ENCODE assay signal across 22 cellular contexts in genomic region chr1:28986296-28986910, GRCh38.
A peak's percentile ranks its signal among the peaks of the same experiment; 100 is the strongest.
DNase-seq lines count a peak whose midpoint lies in the region; ATAC-seq, FAIRE-seq and TF ChIP-seq lines count a peak whose summit lies in the region.
"Had no signal": no experiment of that assay in that cellular context is flagged by ENCODE, and none has a peak within 500 bp of the region (broad histone marks: within the 10 kb centered on the region; RNA-seq: fewer than 3 reads in every experiment).

No MANE protein-coding gene starts in this region.

- H3K27ac ChIP-seq in OCI-LY7 (ENCODE audit: low read depth, low read length, poor library complexity, severe bottlenecking) (peak overlapping the region; percentile 49), endothelial cell of umbilical vein (ENCODE audit: insufficient read depth, low read depth, low read length) (no peak overlapping the region)
- H3K27ac ChIP-seq: stomach had no signal

- H3K79me2 ChIP-seq in OCI-LY7 (ENCODE audit: insufficient read depth, low read depth, low read length): peaks cover 18% of the 10 kb centered on the region
- no peaks in the 10 kb centered on the region for H3K79me2 ChIP-seq in endothelial cell of umbilical vein (ENCODE audit: control insufficient read depth, insufficient read depth, low read length)

- H3K27ac Mint-ChIP-seq in activated naive CD4-positive, alpha-beta T cell treated with anti-CD3 and anti-CD28 coated beads, Interleukin-2, amount 50 U/mL, for 24 hours: peak overlapping the region; percentile 51
- H3K27ac Mint-ChIP-seq in activated naive CD4-positive, alpha-beta T cell treated with anti-CD3 and anti-CD28 coated beads, Interleukin-2, amount 50 U/mL, for 72 hours: peak overlapping the region in 1 of 2 donors; percentile 66
- H3K27ac Mint-ChIP-seq in stimulated activated naive B cell treated with anti-CD40 and anti-IgM and Interleukin-4, amounts not matched to agents 10 μg/mL and 1 μg/mL and 100 μg/mL, for 72 hours: peak overlapping the region; percentile 88
- H3K27ac Mint-ChIP-seq in glutamatergic neuron (ENCODE audit: unreplicated experiment): no peak overlapping the region
- H3K27ac Mint-ChIP-seq: brain, H9 had no signal

- no peaks in the 10 kb centered on the region for H3K9me2 ChIP-seq in OCI-LY7 (ENCODE audit: insufficient read depth, low read length)

- intact Hi-C loops in OCI-LY7 (cut with micrococcal nuclease; ENCODE audit: unreplicated experiment) (no loop called here), endothelial cell of umbilical vein (cut with micrococcal nuclease) (loop anchor here (10.0 kb wide), 1 partner anchor 62 kb away; no protein-coding TSS in a partner anchor)

- TF ChIP-seq CTCF in OCI-LY7 (conservative IDR thresholded peaks at IDR 0.05; ENCODE audit: low read length): no peak
- no peak for TF ChIP-seq CTCF in endothelial cell of umbilical vein (IDR thresholded peaks at IDR 0.05; ENCODE audit: extremely low read depth in 1 of 2, insufficient read depth in 1 of 2, low read depth in 1 of 2, low read length in 2 of 2)
- TF ChIP-seq CTCF in glutamatergic neuron (IDR thresholded peaks at IDR 0.05; ENCODE audit: partially characterized antibody, unreplicated experiment): no peak

- CTCF ChIA-PET in OCI-LY7 (lab: Charles Lee; ENCODE audit: unreplicated experiment): no interaction called here
- CTCF ChIA-PET in endothelial cell of umbilical vein (lab: Charles Lee): interaction anchor here (0.7 to 1.9 kb wide), 5 partner anchors 9 to 201 kb away, joined by 3 to 5 read pairs (median 3); no protein-coding TSS in a partner anchor

- ATAC-seq in activated naive CD4-positive, alpha-beta T cell treated with anti-CD3 and anti-CD28 coated beads, Interleukin-2, amount 50 U/mL, for 72 hours: no peak
- peak; percentile 77 to 85 for ATAC-seq in stimulated activated naive B cell treated with anti-CD40 and anti-IgM and Interleukin-4, amounts not matched to agents 10 μg/mL and 1 μg/mL and 100 μg/mL, for 72 hours (replicated peaks)
- no peak for ATAC-seq in activated CD4-positive, CD25-positive, alpha-beta regulatory T cell treated with anti-CD3 and anti-CD28 coated beads, Interleukin-2, amount 50 U/mL, for 24 hours

- no peaks in the 10 kb centered on the region for H3K27me3 ChIP-seq in endothelial cell of umbilical vein (ENCODE audit: control insufficient read depth in 2 of 2, insufficient read depth in 2 of 2, low read length in 2 of 2)
- H3K27me3 ChIP-seq: stomach had no signal

- no peaks in the 10 kb centered on the region for H3K27me3 Mint-ChIP-seq in activated naive CD4-positive, alpha-beta T cell treated with anti-CD3 and anti-CD28 coated beads, Interleukin-2, amount 50 U/mL, for 24 hours
- no peaks in the 10 kb centered on the region for H3K27me3 Mint-ChIP-seq in stimulated activated naive B cell treated with anti-CD40 and anti-IgM and Interleukin-4, amounts not matched to agents 10 μg/mL and 1 μg/mL and 100 μg/mL, for 72 hours
- no peaks in the 10 kb centered on the region for H3K27me3 Mint-ChIP-seq in glutamatergic neuron (ENCODE audit: unreplicated experiment)
- H3K27me3 Mint-ChIP-seq: brain had no signal

- H3K9me3 ChIP-seq in OCI-LY7 (ENCODE audit: low read length) (peaks cover 15% of the 10 kb centered on the region; the same call in 1 of the 2 replicates), endothelial cell of umbilical vein (replicated peaks; ENCODE audit: control insufficient read depth, insufficient read depth, low read length) (no peaks in the 10 kb centered on the region)
- H3K9me3 ChIP-seq: stomach had no signal

- H3K4me3 ChIP-seq in OCI-LY7 (ENCODE audit: low read depth, low read length, poor library complexity, severe bottlenecking) (peak overlapping the region; percentile 16), endothelial cell of umbilical vein (replicated peaks in 1 of 3; ENCODE audit: insufficient read depth in 1 of 3, low read depth in 1 of 3, low read length in 3 of 3) (peak overlapping the region in 2 of 3 experiments; percentile 16 to 28)
- H3K4me3 ChIP-seq: stomach had no signal

- H3K4me2 ChIP-seq in OCI-LY7 (ENCODE audit: low read length): peak overlapping the region; percentile 49
- H3K4me2 ChIP-seq in endothelial cell of umbilical vein (ENCODE audit: insufficient read depth, low read length): peak overlapping the region; percentile 47

- POLR2A ChIA-PET in OCI-LY7 (lab: Charles Lee): interaction anchor here (0.5 to 1.5 kb wide), 5 partner anchors 58 to 685 kb away, joined by 3 to 4 read pairs (median 4); no protein-coding TSS in a partner anchor
- POLR2A ChIA-PET in endothelial cell of umbilical vein (lab: Charles Lee): no interaction called here

- H3K36me3 Mint-ChIP-seq in activated naive CD4-positive, alpha-beta T cell treated with anti-CD3 and anti-CD28 coated beads, Interleukin-2, amount 50 U/mL, for 24 hours: peaks cover 10% of the 10 kb centered on the region
- H3K36me3 Mint-ChIP-seq in activated naive CD4-positive, alpha-beta T cell treated with anti-CD3 and anti-CD28 coated beads, Interleukin-2, amount 50 U/mL, for 72 hours: peaks cover 0 to 14% of the 10 kb centered on the region in 2 donors
- H3K36me3 Mint-ChIP-seq in stimulated activated naive B cell treated with anti-CD40 and anti-IgM and Interleukin-4, amounts not matched to agents 10 μg/mL and 1 μg/mL and 100 μg/mL, for 72 hours: peaks cover 20 to 24% of the 10 kb centered on the region in 2 donors
- no peaks in the 10 kb centered on the region for H3K36me3 Mint-ChIP-seq in glutamatergic neuron (ENCODE audit: unreplicated experiment)

- H4K20me1 ChIP-seq in OCI-LY7 (ENCODE audit: insufficient read depth, low read length) (no peaks in the 10 kb centered on the region), endothelial cell of umbilical vein (replicated peaks; ENCODE audit: control insufficient read depth, extremely low read depth, insufficient read depth, low read length) (no peaks in the 10 kb centered on the region)

- H3K9ac ChIP-seq in endothelial cell of umbilical vein (replicated peaks; ENCODE audit: extremely low read depth, insufficient read depth, low read length): no peak overlapping the region

- no TSS peak for BruUV-seq in OCI-LY7 (replicated peaks; lab: Mats Ljungman, UMichigan)
- no TSS peak for BruUV-seq in endothelial cell of umbilical vein (replicated peaks; lab: Mats Ljungman, UMichigan)

- H3K36me3 ChIP-seq in OCI-LY7 (ENCODE audit: insufficient read depth, low read length) (peaks cover 43% of the 10 kb centered on the region), endothelial cell of umbilical vein (ENCODE audit: control insufficient read depth in 2 of 2, extremely low read depth in 1 of 2, insufficient read depth in 2 of 2, low read length in 2 of 2) (no peaks in the 10 kb centered on the region)

- no peak for TF ChIP-seq POLR2A in endothelial cell of umbilical vein (IDR thresholded peaks at IDR 0.05; ENCODE audit: low read depth, low read length)

- FAIRE-seq in endothelial cell of umbilical vein (lab: Jason Lieb, UNC): peak; percentile 81
- FAIRE-seq: A204.1, small intestine had no signal

- H3K4me1 Mint-ChIP-seq in activated naive CD4-positive, alpha-beta T cell treated with anti-CD3 and anti-CD28 coated beads, Interleukin-2, amount 50 U/mL, for 24 hours: peaks cover 57% of the 10 kb centered on the region
- peaks cover 17 to 28% of the 10 kb centered on the region in 2 donors for H3K4me1 Mint-ChIP-seq in stimulated activated naive B cell treated with anti-CD40 and anti-IgM and Interleukin-4, amounts not matched to agents 10 μg/mL and 1 μg/mL and 100 μg/mL, for 72 hours
- peaks cover 21% of the 10 kb centered on the region for H3K4me1 Mint-ChIP-seq in glutamatergic neuron (ENCODE audit: low read depth, unreplicated experiment)

- H3K9me3 Mint-ChIP-seq in activated naive CD4-positive, alpha-beta T cell treated with anti-CD3 and anti-CD28 coated beads, Interleukin-2, amount 50 U/mL, for 24 hours: no peaks in the 10 kb centered on the region
- H3K9me3 Mint-ChIP-seq in activated naive CD4-positive, alpha-beta T cell treated with anti-CD3 and anti-CD28 coated beads, Interleukin-2, amount 50 U/mL, for 72 hours: peaks cover 0 to 4% of the 10 kb centered on the region in 2 donors
- H3K9me3 Mint-ChIP-seq in stimulated activated naive B cell treated with anti-CD40 and anti-IgM and Interleukin-4, amounts not matched to agents 10 μg/mL and 1 μg/mL and 100 μg/mL, for 72 hours: peaks cover 0 to 2% of the 10 kb centered on the region in 2 donors
- no peaks in the 10 kb centered on the region for H3K9me3 Mint-ChIP-seq in glutamatergic neuron (ENCODE audit: unreplicated experiment)
- H3K9me3 Mint-ChIP-seq: H9 had no signal

- DNase-seq in activated naive CD4-positive, alpha-beta T cell treated with anti-CD3 and anti-CD28 coated beads, Interleukin-2, amount 50 U/mL, for 72 hours (ENCODE audit: low spot score in 2 of 2): no peak
- peak; percentile 51 for DNase-seq in OCI-LY7 (ENCODE audit: low spot score)
- peak; percentile 78 for DNase-seq in endothelial cell of umbilical vein (ENCODE audit: low read depth, low spot score)
- DNase-seq in stimulated activated naive B cell treated with anti-CD40 and anti-IgM and Interleukin-4, amounts not matched to agents 10 μg/mL and 1 μg/mL and 100 μg/mL, for 72 hours: no peak
- no peak for DNase-seq in NCI-H187 treated with DMSO at 0.1 percent for 48 hours (lab: John Stamatoyannopoulos, UW)
- DNase-seq in glutamatergic neuron: no peak
- DNase-seq: activated CD4-positive, alpha-beta T cell treated with anti-CD3 and anti-CD28 coated beads, Interleukin-2, amount 50 U/mL, for 1 hour; activated effector memory CD4-positive, alpha-beta T cell treated with Interleukin-2 at 50 U/mL for 16 hours; effector CD8-positive, alpha-beta T cell; foreskin fibroblast; GDM1; H9; NCI-H146; NCI-H510A treated with DMSO at 0.1 percent for 48 hours; occipital lobe; small intestine; stomach; T1000 had no signal

- H3K4me1 ChIP-seq in OCI-LY7 (ENCODE audit: insufficient read depth, low read length, poor library complexity, severe bottlenecking) (peaks cover 17% of the 10 kb centered on the region), endothelial cell of umbilical vein (ENCODE audit: control insufficient read depth, extremely low read depth, insufficient read depth, low read length) (peaks cover 2% of the 10 kb centered on the region)

- no peak overlapping the region for H3K4me3 Mint-ChIP-seq in activated naive CD4-positive, alpha-beta T cell treated with anti-CD3 and anti-CD28 coated beads, Interleukin-2, amount 50 U/mL, for 24 hours
- H3K4me3 Mint-ChIP-seq in stimulated activated naive B cell treated with anti-CD40 and anti-IgM and Interleukin-4, amounts not matched to agents 10 μg/mL and 1 μg/mL and 100 μg/mL, for 72 hours: peak overlapping the region; percentile 21 to 59
- H3K4me3 Mint-ChIP-seq in glutamatergic neuron (ENCODE audit: unreplicated experiment): no peak overlapping the region
- H3K4me3 Mint-ChIP-seq: brain, H9 had no signal

- H2AFZ ChIP-seq in OCI-LY7 (ENCODE audit: low read length) (no peak overlapping the region), endothelial cell of umbilical vein (ENCODE audit: low read depth, low read length) (peak overlapping the region; percentile 57)

- dilution Hi-C loops in endothelial cell of umbilical vein (cut with MboI; ENCODE audit: extremely low pct_ligation_motif_present, low sequenced_read_pairs): no loop called here

- H3K9me1 ChIP-seq in endothelial cell of umbilical vein (replicated peaks; ENCODE audit: control insufficient read depth, extremely low read depth, insufficient read depth, low read length): no peaks in the 10 kb centered on the region

TF ChIP-seq in endothelial cell of umbilical vein, 7 proteins besides CTCF, POLR2A, EP300 and RAD21 (continues in another document):
- no peak for TF ChIP-seq JUN (IDR thresholded peaks at IDR 0.05; ENCODE audit: borderline replicate concordance, insufficient read depth, insufficient read length, low read depth)

Comparison
In these comparisons a context has a peak if more than half of its experiments do, and no peak if none do; other contexts are left out.
1. H3K4me3 Mint-ChIP-seq: peak in stimulated activated naive B cell treated with anti-CD40 and anti-IgM and Interleukin-4, amounts not matched to agents 10 μg/mL and 1 μg/mL and 100 μg/mL, for 72 hours (2 of 2); none in activated naive CD4-positive, alpha-beta T cell treated with anti-CD3 and anti-CD28 coated beads, Interleukin-2, amount 50 U/mL, for 24 hours (single experiment) and glutamatergic neuron (single experiment).
2. ATAC-seq: peak in stimulated activated naive B cell treated with anti-CD40 and anti-IgM and Interleukin-4, amounts not matched to agents 10 μg/mL and 1 μg/mL and 100 μg/mL, for 72 hours (2 of 2); none in activated naive CD4-positive, alpha-beta T cell treated with anti-CD3 and anti-CD28 coated beads, Interleukin-2, amount 50 U/mL, for 72 hours (0 of 2) and activated CD4-positive, CD25-positive, alpha-beta regulatory T cell treated with anti-CD3 and anti-CD28 coated beads, Interleukin-2, amount 50 U/mL, for 24 hours (0 of 2).
3. DNase-seq: peak in OCI-LY7 (single experiment) and endothelial cell of umbilical vein (single experiment); none in activated naive CD4-positive, alpha-beta T cell treated with anti-CD3 and anti-CD28 coated beads, Interleukin-2, amount 50 U/mL, for 72 hours (0 of 2), stimulated activated naive B cell treated with anti-CD40 and anti-IgM and Interleukin-4, amounts not matched to agents 10 μg/mL and 1 μg/mL and 100 μg/mL, for 72 hours (single experiment), NCI-H187 treated with DMSO at 0.1 percent for 48 hours (single experiment) and glutamatergic neuron (single experiment).